In the genomic region with DNA sequence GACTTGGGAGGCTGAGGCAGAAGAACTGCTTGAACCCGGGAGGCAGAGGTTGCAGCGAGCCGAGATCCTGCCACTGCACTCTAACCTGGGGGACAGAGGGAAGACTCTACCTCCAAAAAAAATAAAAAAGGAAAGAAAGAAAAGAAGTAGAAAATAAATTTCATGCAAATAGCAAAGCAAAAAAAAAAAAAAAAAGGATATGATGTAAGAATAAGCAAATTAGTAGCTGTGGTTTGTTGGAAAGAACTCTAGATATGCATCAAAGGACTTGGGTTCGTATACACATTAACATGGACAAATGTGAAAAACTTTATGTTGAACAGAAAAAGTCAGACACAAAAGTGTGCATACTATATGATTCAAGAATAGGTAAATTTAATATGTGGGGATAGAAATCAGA, we compare ENCODE assay signal across 22 cellular contexts. TPM values are rescaled to one million over a fixed set of nuclear protein-coding genes. Genes with fewer than 3 reads are reported as not detected.
DNase-seq lines count a peak whose midpoint lies in the region; ATAC-seq, FAIRE-seq and TF ChIP-seq lines count a peak whose summit lies in the region.
"Had no signal": no experiment of that assay in that cellular context is flagged by ENCODE, and none has a peak within 500 bp of the region (broad histone marks: within the 10 kb centered on the region; RNA-seq: fewer than 3 reads in every experiment).

No MANE protein-coding gene starts in this region.

- no peaks in the 10 kb centered on the region for H3K9me2 ChIP-seq in Loucy (replicated peaks; ENCODE audit: low read depth, low read length)

- DNase-seq in activated CD4-positive, alpha-beta T cell treated with anti-CD3 and anti-CD28 coated beads for 36 hours, result no peak
- DNase-seq in activated CD4-positive, alpha-beta T cell treated with anti-CD3 and anti-CD28 coated beads, Interleukin-2, amount 50 U/mL, for 48 hours, result no peak
- DNase-seq in activated naive CD4-positive, alpha-beta T cell treated with anti-CD3 and anti-CD28 coated beads, Interleukin-2, amount 50 U/mL, for 72 hours (ENCODE audit: low spot score in 2 of 2), result no peak
- DNase-seq in pancreas (no peak), C1 segment of cervical spinal cord (lab: John Stamatoyannopoulos, UW) (no peak), ovary (no peak)
- DNase-seq: activated CD4-positive, CD25-positive, alpha-beta regulatory T cell treated with anti-CD3 and anti-CD28 coated beads, Interleukin-2, amount 50 U/mL, for 72 hours; heart left ventricle; mammary epithelial cell; NCI-H1048; NCI-H774; RPMI8226 had no signal

- peaks cover 23% of the 10 kb centered on the region for H3K4me1 ChIP-seq in Loucy (ENCODE audit: insufficient read depth, low read length, poor library complexity, severe bottlenecking)
- H3K4me1 ChIP-seq in neutrophil (ENCODE audit: control insufficient read depth in 1 of 2, insufficient read depth in 1 of 2, low read depth in 1 of 2, low read length in 1 of 2), result peaks cover 15 to 33% of the 10 kb centered on the region in 2 experiments
- peaks cover 4 to 14% (median 6%) of the 10 kb centered on the region in 3 donors for H3K4me1 ChIP-seq in pancreas
- H3K4me1 ChIP-seq in ovary (ENCODE audit: insufficient read depth), result peaks cover 15% of the 10 kb centered on the region
- H3K4me1 ChIP-seq: neural progenitor cell had no signal

- peaks cover 97% of the 10 kb centered on the region for H3K79me2 ChIP-seq in Loucy (ENCODE audit: insufficient read depth, low read length)

- H3K27me3 ChIP-seq in Loucy (ENCODE audit: insufficient read depth, low read length, poor library complexity, severe bottlenecking), result no peaks in the 10 kb centered on the region
- H3K27me3 ChIP-seq in neutrophil, result no peaks in the 10 kb centered on the region
- no peaks in the 10 kb centered on the region for H3K27me3 ChIP-seq in pancreas
- H3K27me3 ChIP-seq in ovary, result no peaks in the 10 kb centered on the region
- H3K27me3 ChIP-seq: esophagus muscularis mucosa, heart left ventricle, neural progenitor cell had no signal

- H3K9me3 Mint-ChIP-seq in activated CD4-positive, alpha-beta T cell treated with anti-CD3 and anti-CD28 coated beads for 36 hours (ENCODE audit: low read depth), result peaks cover 2% of the 10 kb centered on the region
- no peaks in the 10 kb centered on the region for H3K9me3 Mint-ChIP-seq in activated naive CD4-positive, alpha-beta T cell treated with anti-CD3 and anti-CD28 coated beads, Interleukin-2, amount 50 U/mL, for 72 hours

- H3K4me1 Mint-ChIP-seq in activated CD4-positive, alpha-beta T cell treated with anti-CD3 and anti-CD28 coated beads for 36 hours, result peaks cover 82% of the 10 kb centered on the region

- no peak overlapping the region for H3K9ac ChIP-seq in Loucy (ENCODE audit: low read depth, low read length, poor library complexity, severe bottlenecking)
- H3K9ac ChIP-seq: neural progenitor cell had no signal

- intact Hi-C loops in activated CD4-positive, alpha-beta T cell treated with anti-CD3 and anti-CD28 coated beads for 36 hours (cut with DNase I, micrococcal nuclease), result no loop called here
- intact Hi-C loops in pancreas (cut with DNase I) (no loop called here), ovary (cut with DNase I) (no loop called here)

- no peaks in the 10 kb centered on the region for H3K27me3 Mint-ChIP-seq in activated CD4-positive, alpha-beta T cell treated with anti-CD3 and anti-CD28 coated beads for 36 hours

- H3K4me3 ChIP-seq in Loucy (ENCODE audit: low read length, poor library complexity, severe bottlenecking) (no peak overlapping the region), neutrophil (ENCODE audit: low read depth in 1 of 2, low read length in 1 of 2) (no peak overlapping the region), pancreas (no peak overlapping the region), ovary (no peak overlapping the region)
- H3K4me3 ChIP-seq: esophagus muscularis mucosa, HAP-1, heart left ventricle, neural progenitor cell, thoracic aorta had no signal

- H3K4me3 Mint-ChIP-seq in activated CD4-positive, alpha-beta T cell treated with anti-CD3 and anti-CD28 coated beads for 36 hours, result no peak overlapping the region
- H3K4me3 Mint-ChIP-seq: neural progenitor cell had no signal

- H2AFZ ChIP-seq in Loucy (ENCODE audit: low read length), result no peak overlapping the region
- H2AFZ ChIP-seq: neural progenitor cell had no signal

- no peak for TF ChIP-seq EP300 in ovary (IDR thresholded peaks at IDR 0.05)

- H3F3A ChIP-seq in Loucy (ENCODE audit: low read depth), result no peaks in the 10 kb centered on the region

- no peaks in the 10 kb centered on the region for H3K9me3 ChIP-seq in Loucy (ENCODE audit: insufficient read depth, low read depth, low read length)
- H3K9me3 ChIP-seq in neutrophil, result no peaks in the 10 kb centered on the region
- no peaks in the 10 kb centered on the region for H3K9me3 ChIP-seq in pancreas
- H3K9me3 ChIP-seq in ovary, result no peaks in the 10 kb centered on the region
- H3K9me3 ChIP-seq: esophagus muscularis mucosa, HAP-1, heart left ventricle, thoracic aorta had no signal

- FAIRE-seq in pancreas (lab: Jason Lieb, UNC), result no peak
- FAIRE-seq: HepG2 had no signal

- no peaks in the 10 kb centered on the region for H3K36me3 ChIP-seq in Loucy (ENCODE audit: insufficient read depth, low read length)
- H3K36me3 ChIP-seq in neutrophil, result peaks cover 5% of the 10 kb centered on the region
- no peaks in the 10 kb centered on the region for H3K36me3 ChIP-seq in pancreas
- no peaks in the 10 kb centered on the region for H3K36me3 ChIP-seq in ovary
- H3K36me3 ChIP-seq: esophagus muscularis mucosa, HAP-1, neural progenitor cell, thoracic aorta had no signal

- TF ChIP-seq POLR2A in ovary (IDR thresholded peaks at IDR 0.05), result no peak

- peak overlapping the region; percentile 92 for H3K27ac Mint-ChIP-seq in activated CD4-positive, alpha-beta T cell treated with anti-CD3 and anti-CD28 coated beads for 36 hours
- peak overlapping the region; percentile 9 to 73 for H3K27ac Mint-ChIP-seq in activated naive CD4-positive, alpha-beta T cell treated with anti-CD3 and anti-CD28 coated beads, Interleukin-2, amount 50 U/mL, for 72 hours
- H3K27ac Mint-ChIP-seq: neural progenitor cell had no signal

- WGBS in pancreas, 2 donors, result 92 to 97% methylated on average over 4 of the region's 4 CpGs
- 95 to 97% (median 95%) methylated on average over 4 of the region's 4 CpGs for WGBS in ovary, 3 donors

- peaks cover 17% of the 10 kb centered on the region for H3K36me3 Mint-ChIP-seq in activated CD4-positive, alpha-beta T cell treated with anti-CD3 and anti-CD28 coated beads for 36 hours (ENCODE audit: low read depth)
- peaks cover 0 to 23% of the 10 kb centered on the region in 2 donors for H3K36me3 Mint-ChIP-seq in activated naive CD4-positive, alpha-beta T cell treated with anti-CD3 and anti-CD28 coated beads, Interleukin-2, amount 50 U/mL, for 72 hours

- CTCF ChIA-PET in activated CD4-positive, alpha-beta T cell treated with anti-CD3 and anti-CD28 coated beads for 36 hours (lab: Charles Lee), result interaction anchor here (1.0 to 1.3 kb wide), 4 partner anchors 9 to 50 kb away, joined by 3 to 7 read pairs (median 4); no protein-coding TSS in a partner anchor

- H4K20me1 ChIP-seq in Loucy (ENCODE audit: insufficient read depth, low read length, poor library complexity, severe bottlenecking), result peaks cover 52% of the 10 kb centered on the region

- POLR2A ChIA-PET in activated CD4-positive, alpha-beta T cell treated with anti-CD3 and anti-CD28 coated beads for 36 hours (lab: Charles Lee), result no interaction called here

- H3K27ac ChIP-seq in neutrophil (peak overlapping the region; percentile 21), pancreas (no peak overlapping the region), ovary (no peak overlapping the region)
- H3K27ac ChIP-seq: 22Rv1, C4-2B, esophagus muscularis mucosa, neural progenitor cell, thoracic aorta had no signal

- peak overlapping the region; percentile 32 for H3K4me2 ChIP-seq in Loucy (ENCODE audit: low read depth, low read length, poor library complexity, severe bottlenecking)
- H3K4me2 ChIP-seq: neural progenitor cell had no signal

- TF ChIP-seq CTCF in Loucy (conservative IDR thresholded peaks at IDR 0.05; ENCODE audit: low read length) (no peak), neutrophil (IDR thresholded peaks at IDR 0.05) (no peak), pancreas (IDR thresholded peaks at IDR 0.05) (no peak), ovary (IDR thresholded peaks at IDR 0.05) (no peak)

- no peak for ATAC-seq in activated CD4-positive, alpha-beta T cell treated with anti-CD3 and anti-CD28 coated beads for 36 hours
- no peak for ATAC-seq in activated naive CD4-positive, alpha-beta T cell treated with anti-CD3 and anti-CD28 coated beads, Interleukin-2, amount 50 U/mL, for 72 hours
- ATAC-seq in pancreas, result no peak
- ATAC-seq: heart left ventricle, HepG2, sciatic nerve had no signal

RNA-seq across cellular contexts. Expression of gene WASF2, which starts 11.9 kb away (rescaled TPM):
- 100 to 1,000 TPM; 104 to 132 TPM for total RNA-seq in activated CD4-positive, alpha-beta T cell treated with anti-CD3 and anti-CD28 coated beads for 36 hours
- total RNA-seq in activated naive CD4-positive, alpha-beta T cell treated with anti-CD3 and anti-CD28 coated beads, Interleukin-2, amount 50 U/mL, for 72 hours, result 100 to 1,000 TPM in 1 of 2 donors, 10 to 100 TPM in 1; 97.8 to 116 TPM
- 10 to 100 TPM; 42.2 to 83.2 (median 54.5) TPM for total RNA-seq in pancreas
- polyA plus RNA-seq in pancreas, result 10 to 100 TPM; 13.5 to 16.1 TPM
- total RNA-seq in ovary, result 100 to 1,000 TPM in 5 of 7 donors, 10 to 100 TPM in 2; 28.0 to 163 (median 153) TPM
- 100 to 1,000 TPM in 1 of 2 donors, 10 to 100 TPM in 1; 58.0 to 233 TPM for polyA plus RNA-seq in ovary
